Comparison of ENCODE assay signal across 8 cellular contexts in genomic region chr12:6539276-6540134, GRCh38. TPM values are rescaled to one million over a fixed set of nuclear protein-coding genes. Genes with fewer than 3 reads are reported as not detected.
DNase-seq lines count a peak whose midpoint lies in the region; ATAC-seq and TF ChIP-seq lines count a peak whose summit lies in the region.

No MANE protein-coding gene starts in this region.

- DNase-seq in D341Med (ENCODE audit: low spot score) (peak; percentile 42), NB4 (ENCODE audit: low read depth) (peak; percentile 47), chondrocyte (ENCODE audit: low spot score) (no peak), hypothalamus (lab: John Stamatoyannopoulos, UW) (no peak), GDM1 (lab: John Stamatoyannopoulos, UW) (no peak)

- H3K36me3 Mint-ChIP-seq in chondrocyte (ENCODE audit: low read depth) (peaks cover 26% of the 10 kb centered on the region), nephron (ENCODE audit: low read depth) (peaks cover 44% of the 10 kb centered on the region)

- TF ChIP-seq CTCF in NB4 (IDR thresholded peaks at IDR 0.05; ENCODE audit: low read depth, low read length) (no peak), chondrocyte (IDR thresholded peaks at IDR 0.05) (no peak), nephron (IDR thresholded peaks at IDR 0.05; ENCODE audit: unreplicated experiment in 3 of 3) (no peak)

- no peaks in the 10 kb centered on the region for H3K9me3 Mint-ChIP-seq in chondrocyte (ENCODE audit: low read depth)
- no peaks in the 10 kb centered on the region for H3K9me3 Mint-ChIP-seq in nephron

- H3K27me3 Mint-ChIP-seq in chondrocyte (ENCODE audit: low read depth) (no peaks in the 10 kb centered on the region), nephron (ENCODE audit: low read depth) (no peaks in the 10 kb centered on the region)

- H3K4me1 Mint-ChIP-seq in chondrocyte (ENCODE audit: low read depth) (peaks cover 56% of the 10 kb centered on the region), nephron (peaks cover 51% of the 10 kb centered on the region)

- ATAC-seq in GM21717 (IDR thresholded peaks at IDR 0.05; ENCODE audit: unreplicated experiment): no peak
- ATAC-seq in HG03196 (IDR thresholded peaks at IDR 0.05; ENCODE audit: unreplicated experiment): no peak

- no peak for TF ChIP-seq POLR2A in NB4 (IDR thresholded peaks at IDR 0.05; ENCODE audit: extremely low read depth, insufficient read length)

- H3K4me3 ChIP-seq in NB4 (ENCODE audit: low read depth, low read length): peak overlapping the region; percentile 9

- H3K4me3 Mint-ChIP-seq in chondrocyte (ENCODE audit: unreplicated experiment) (no peak overlapping the region), nephron (peak overlapping the region; percentile 2 to 58 (median 31))

- H3K27ac Mint-ChIP-seq in chondrocyte (ENCODE audit: unreplicated experiment) (peak overlapping the region; percentile 96), nephron (peak overlapping the region; percentile 90 to 97 (median 94))

RNA-seq across cellular contexts. Expression of gene GAPDH, which starts 5.2 kb away (rescaled TPM):
- total RNA-seq in chondrocyte: 2,133 to 3,148 TPM (median 3,067 TPM) in 3 replicates

RNA-seq across cellular contexts. Expression of gene IFFO1, which starts 16.3 kb away (rescaled TPM):
- total RNA-seq in chondrocyte: 29.0 to 29.5 TPM (median 29.2 TPM) in 3 replicates

RNA-seq across cellular contexts. Expression of gene NOP2, which starts 28.6 kb away (rescaled TPM):
- total RNA-seq in chondrocyte: 27.1 to 39.3 TPM (median 32.5 TPM) in 3 replicates

RNA-seq across cellular contexts. Expression of gene NCAPD2, which starts 45.6 kb away (rescaled TPM):
- total RNA-seq in chondrocyte: 23.0 to 27.7 TPM (median 25.0 TPM) in 3 replicates

RNA-seq across cellular contexts. Expression of gene MRPL51, which starts 46.4 kb away (rescaled TPM):
- 169 to 201 TPM (median 170 TPM) in 3 replicates for total RNA-seq in chondrocyte

Comparison
In these comparisons a context has a peak if more than half of its experiments do, and no peak if none do; other contexts are left out.
1. DNase-seq: peak in D341Med (single experiment) and NB4 (single experiment); none in chondrocyte (single experiment), hypothalamus (0 of 51) and GDM1 (single experiment).